1 cellular context compared by ENCODE assay signal in the genomic region with DNA sequence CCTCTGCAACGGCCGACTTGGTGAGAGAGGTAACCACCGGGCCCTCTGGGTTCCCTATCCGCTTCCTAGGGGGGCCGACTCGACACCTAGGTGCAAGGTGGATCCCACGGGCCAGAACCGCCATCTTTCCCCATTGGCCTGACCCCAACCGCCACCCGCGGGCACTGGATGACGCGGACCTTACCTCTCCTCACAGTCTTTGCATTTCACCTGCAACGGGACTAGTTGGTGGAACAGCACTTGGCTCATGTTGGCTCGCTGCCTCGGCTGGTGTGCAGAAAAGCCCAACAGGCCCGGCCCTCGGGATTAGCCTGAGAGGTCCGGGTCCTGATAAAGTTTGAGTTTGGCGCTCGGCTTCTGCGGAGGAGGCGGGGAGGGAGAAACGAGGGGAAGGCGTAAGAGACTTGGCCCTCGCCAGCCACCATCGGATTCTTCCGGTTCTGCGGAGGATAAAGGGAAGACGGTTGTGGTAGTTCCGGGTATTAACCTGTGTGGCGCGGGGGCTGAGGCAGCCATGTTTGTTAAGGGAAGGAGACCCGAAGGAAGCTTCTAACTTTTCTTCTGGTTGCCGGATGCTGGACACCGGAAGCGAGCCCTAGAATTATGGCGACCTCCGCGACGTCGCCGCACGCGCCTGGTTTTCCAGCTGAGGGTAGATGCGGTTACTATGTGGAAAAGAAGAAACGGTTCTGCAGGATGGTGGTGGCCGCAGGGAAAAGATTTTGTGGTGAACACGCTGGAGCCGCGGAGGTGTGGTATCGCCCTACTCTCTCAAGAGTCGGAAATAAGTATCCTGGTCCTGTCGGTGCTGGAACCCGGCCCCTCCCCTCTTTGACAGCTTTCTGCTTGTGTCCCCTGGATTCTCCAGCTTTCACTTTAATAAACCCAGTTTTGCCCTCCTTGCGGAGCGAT.
TF ChIP-seq lines count a peak whose summit lies in the region.

A gene with protein sequence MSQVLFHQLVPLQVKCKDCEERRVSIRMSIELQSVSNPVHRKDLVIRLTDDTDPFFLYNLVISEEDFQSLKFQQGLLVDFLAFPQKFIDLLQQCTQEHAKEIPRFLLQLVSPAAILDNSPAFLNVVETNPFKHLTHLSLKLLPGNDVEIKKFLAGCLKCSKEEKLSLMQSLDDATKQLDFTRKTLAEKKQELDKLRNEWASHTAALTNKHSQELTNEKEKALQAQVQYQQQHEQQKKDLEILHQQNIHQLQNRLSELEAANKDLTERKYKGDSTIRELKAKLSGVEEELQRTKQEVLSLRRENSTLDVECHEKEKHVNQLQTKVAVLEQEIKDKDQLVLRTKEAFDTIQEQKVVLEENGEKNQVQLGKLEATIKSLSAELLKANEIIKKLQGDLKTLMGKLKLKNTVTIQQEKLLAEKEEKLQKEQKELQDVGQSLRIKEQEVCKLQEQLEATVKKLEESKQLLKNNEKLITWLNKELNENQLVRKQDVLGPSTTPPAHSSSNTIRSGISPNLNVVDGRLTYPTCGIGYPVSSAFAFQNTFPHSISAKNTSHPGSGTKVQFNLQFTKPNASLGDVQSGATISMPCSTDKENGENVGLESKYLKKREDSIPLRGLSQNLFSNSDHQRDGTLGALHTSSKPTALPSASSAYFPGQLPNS (minus strand): TSS at position 365 of the 912 bp plus-strand sequence. CDS start 116 bp downstream, at position 249.
A gene with protein sequence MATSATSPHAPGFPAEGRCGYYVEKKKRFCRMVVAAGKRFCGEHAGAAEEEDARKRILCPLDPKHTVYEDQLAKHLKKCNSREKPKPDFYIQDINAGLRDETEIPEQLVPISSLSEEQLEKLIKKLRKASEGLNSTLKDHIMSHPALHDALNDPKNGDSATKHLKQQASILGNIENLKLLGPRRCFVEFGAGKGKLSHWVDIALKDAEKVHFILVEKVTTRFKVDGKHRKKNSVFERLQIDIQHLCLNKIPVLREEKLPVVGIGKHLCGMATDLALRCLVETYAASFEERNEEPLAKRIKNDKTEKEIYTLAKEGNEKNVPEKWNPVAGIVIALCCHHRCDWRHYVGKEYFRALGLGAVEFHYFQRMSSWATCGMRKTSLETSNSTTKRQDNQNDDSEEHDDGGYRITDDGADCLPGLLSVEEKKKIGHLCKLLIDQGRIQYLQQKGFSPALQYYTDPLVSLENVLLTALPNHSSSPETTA (plus strand): TSS at position 598 of the 912 bp plus-strand sequence. CDS start 6 bp downstream, at position 604.

TF ChIP-seq in HepG2, 621 proteins besides CTCF, POLR2A, EP300 and RAD21 (continued from another document and continues in another):
- no peak for TF ChIP-seq ZNF720 (CRISPR knock-in tag; IDR thresholded peaks at IDR 0.05)
- TF ChIP-seq ZNF251 (CRISPR knock-in tag; IDR thresholded peaks at IDR 0.05) = no peak
- TF ChIP-seq BRCA1 (CRISPR knock-in tag; IDR thresholded peaks at IDR 0.05) = 0 out of 2 replicates have a peak, but pooled peaks have one; percentile 73
- peak; percentile 46; the same call in 1 of the 2 replicates for TF ChIP-seq ZMYM3 (CRISPR knock-in tag; IDR thresholded peaks at IDR 0.05)
- peak; percentile 57 for TF ChIP-seq THRA (CRISPR knock-in tag; IDR thresholded peaks at IDR 0.05; ENCODE audit: borderline replicate concordance)
- no peak for TF ChIP-seq GTF3A (CRISPR knock-in tag; conservative IDR thresholded peaks at IDR 0.05)
- TF ChIP-seq HNF4G (IDR thresholded peaks at IDR 0.05; ENCODE audit: borderline replicate concordance, low read depth, low read length) = no peak
- TF ChIP-seq HNF4G (CRISPR knock-in tag; IDR thresholded peaks at IDR 0.05; ENCODE audit: borderline replicate concordance, low read depth) = no peak; the same call in none of the 2 replicates
- peak; percentile 89 for TF ChIP-seq ZNF225 (CRISPR knock-in tag; IDR thresholded peaks at IDR 0.05)
- peak; percentile 72 for TF ChIP-seq MED1 (CRISPR knock-in tag; IDR thresholded peaks at IDR 0.05)
- no peak for TF ChIP-seq ZBTB8A (CRISPR knock-in tag; IDR thresholded peaks at IDR 0.05; ENCODE audit: borderline replicate concordance, low read depth)
- peak; percentile 73; the same call in 1 of the 2 replicates for TF ChIP-seq ZNF234 (CRISPR knock-in tag; conservative IDR thresholded peaks at IDR 0.05)
- TF ChIP-seq LRRFIP1 (CRISPR knock-in tag; conservative IDR thresholded peaks at IDR 0.05) = no peak
- peak; percentile 88 for TF ChIP-seq XRCC5 (optimal IDR thresholded peaks at IDR 0.05; ENCODE audit: low read length)
- no peak for TF ChIP-seq CC2D1A (CRISPR knock-in tag; IDR thresholded peaks at IDR 0.05)
- TF ChIP-seq ONECUT2 (CRISPR knock-in tag; IDR thresholded peaks at IDR 0.05) = no peak
- peak; percentile 59 for TF ChIP-seq ZNF777 (CRISPR knock-in tag; IDR thresholded peaks at IDR 0.05)
- TF ChIP-seq SRSF1 (optimal IDR thresholded peaks at IDR 0.05; ENCODE audit: low read depth, low read length) = no peak
- 0 out of 2 replicates have a peak, but pooled peaks have one; percentile 31 for TF ChIP-seq KLF9 (CRISPR knock-in tag; IDR thresholded peaks at IDR 0.05; ENCODE audit: low read depth)
- no peak for TF ChIP-seq ZNF780A (CRISPR knock-in tag; IDR thresholded peaks at IDR 0.05)
- no peak for TF ChIP-seq MZF1 (CRISPR knock-in tag; IDR thresholded peaks at IDR 0.05; ENCODE audit: borderline replicate concordance)
- no peak for TF ChIP-seq ZNF3 (CRISPR knock-in tag; IDR thresholded peaks at IDR 0.05)
- TF ChIP-seq, protein P1, sequence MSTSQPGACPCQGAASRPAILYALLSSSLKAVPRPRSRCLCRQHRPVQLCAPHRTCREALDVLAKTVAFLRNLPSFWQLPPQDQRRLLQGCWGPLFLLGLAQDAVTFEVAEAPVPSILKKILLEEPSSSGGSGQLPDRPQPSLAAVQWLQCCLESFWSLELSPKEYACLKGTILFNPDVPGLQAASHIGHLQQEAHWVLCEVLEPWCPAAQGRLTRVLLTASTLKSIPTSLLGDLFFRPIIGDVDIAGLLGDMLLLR (CRISPR knock-in tag; IDR thresholded peaks at IDR 0.05) = no peak; the same call in 1 of the 2 replicates
- peak; percentile 63; the same call in 1 of the 2 replicates for TF ChIP-seq SP5 (CRISPR knock-in tag; IDR thresholded peaks at IDR 0.05; ENCODE audit: borderline replicate concordance, low read depth)
- TF ChIP-seq ZNF329 (CRISPR knock-in tag; IDR thresholded peaks at IDR 0.05; ENCODE audit: low read depth) = no peak
- peak; percentile 72; the same call in 1 of the 2 replicates for TF ChIP-seq ARNT2 (CRISPR knock-in tag; IDR thresholded peaks at IDR 0.05; ENCODE audit: low read depth)
- TF ChIP-seq, protein P2, sequence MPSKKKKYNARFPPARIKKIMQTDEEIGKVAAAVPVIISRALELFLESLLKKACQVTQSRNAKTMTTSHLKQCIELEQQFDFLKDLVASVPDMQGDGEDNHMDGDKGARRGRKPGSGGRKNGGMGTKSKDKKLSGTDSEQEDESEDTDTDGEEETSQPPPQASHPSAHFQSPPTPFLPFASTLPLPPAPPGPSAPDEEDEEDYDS (CRISPR knock-in tag; IDR thresholded peaks at IDR 0.05) = 0 out of 2 replicates have a peak, but pooled peaks have one; percentile 35
- TF ChIP-seq, protein P3, sequence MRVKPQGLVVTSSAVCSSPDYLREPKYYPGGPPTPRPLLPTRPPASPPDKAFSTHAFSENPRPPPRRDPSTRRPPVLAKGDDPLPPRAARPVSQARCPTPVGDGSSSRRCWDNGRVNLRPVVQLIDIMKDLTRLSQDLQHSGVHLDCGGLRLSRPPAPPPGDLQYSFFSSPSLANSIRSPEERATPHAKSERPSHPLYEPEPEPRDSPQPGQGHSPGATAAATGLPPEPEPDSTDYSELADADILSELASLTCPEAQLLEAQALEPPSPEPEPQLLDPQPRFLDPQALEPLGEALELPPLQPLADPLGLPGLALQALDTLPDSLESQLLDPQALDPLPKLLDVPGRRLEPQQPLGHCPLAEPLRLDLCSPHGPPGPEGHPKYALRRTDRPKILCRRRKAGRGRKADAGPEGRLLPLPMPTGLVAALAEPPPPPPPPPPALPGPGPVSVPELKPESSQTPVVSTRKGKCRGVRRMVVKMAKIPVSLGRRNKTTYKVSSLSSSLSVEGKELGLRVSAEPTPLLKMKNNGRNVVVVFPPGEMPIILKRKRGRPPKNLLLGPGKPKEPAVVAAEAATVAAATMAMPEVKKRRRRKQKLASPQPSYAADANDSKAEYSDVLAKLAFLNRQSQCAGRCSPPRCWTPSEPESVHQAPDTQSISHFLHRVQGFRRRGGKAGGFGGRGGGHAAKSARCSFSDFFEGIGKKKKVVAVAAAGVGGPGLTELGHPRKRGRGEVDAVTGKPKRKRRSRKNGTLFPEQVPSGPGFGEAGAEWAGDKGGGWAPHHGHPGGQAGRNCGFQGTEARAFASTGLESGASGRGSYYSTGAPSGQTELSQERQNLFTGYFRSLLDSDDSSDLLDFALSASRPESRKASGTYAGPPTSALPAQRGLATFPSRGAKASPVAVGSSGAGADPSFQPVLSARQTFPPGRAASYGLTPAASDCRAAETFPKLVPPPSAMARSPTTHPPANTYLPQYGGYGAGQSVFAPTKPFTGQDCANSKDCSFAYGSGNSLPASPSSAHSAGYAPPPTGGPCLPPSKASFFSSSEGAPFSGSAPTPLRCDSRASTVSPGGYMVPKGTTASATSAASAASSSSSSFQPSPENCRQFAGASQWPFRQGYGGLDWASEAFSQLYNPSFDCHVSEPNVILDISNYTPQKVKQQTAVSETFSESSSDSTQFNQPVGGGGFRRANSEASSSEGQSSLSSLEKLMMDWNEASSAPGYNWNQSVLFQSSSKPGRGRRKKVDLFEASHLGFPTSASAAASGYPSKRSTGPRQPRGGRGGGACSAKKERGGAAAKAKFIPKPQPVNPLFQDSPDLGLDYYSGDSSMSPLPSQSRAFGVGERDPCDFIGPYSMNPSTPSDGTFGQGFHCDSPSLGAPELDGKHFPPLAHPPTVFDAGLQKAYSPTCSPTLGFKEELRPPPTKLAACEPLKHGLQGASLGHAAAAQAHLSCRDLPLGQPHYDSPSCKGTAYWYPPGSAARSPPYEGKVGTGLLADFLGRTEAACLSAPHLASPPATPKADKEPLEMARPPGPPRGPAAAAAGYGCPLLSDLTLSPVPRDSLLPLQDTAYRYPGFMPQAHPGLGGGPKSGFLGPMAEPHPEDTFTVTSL (CRISPR knock-in tag; IDR thresholded peaks at IDR 0.05; ENCODE audit: borderline replicate concordance) = peak; percentile 69; the same call in 1 of the 2 replicates
- no peak for TF ChIP-seq ZNF30 (CRISPR knock-in tag; IDR thresholded peaks at IDR 0.05)
- TF ChIP-seq ZBTB37 (CRISPR knock-in tag; IDR thresholded peaks at IDR 0.05) = no peak
- TF ChIP-seq ZNF589 (CRISPR knock-in tag; conservative IDR thresholded peaks at IDR 0.05) = no peak
- TF ChIP-seq THAP9 (CRISPR knock-in tag; IDR thresholded peaks at IDR 0.05; ENCODE audit: borderline replicate concordance) = peak; percentile 98
- peak; percentile 79; the same call in 1 of the 2 replicates for TF ChIP-seq ZFP41 (CRISPR knock-in tag; IDR thresholded peaks at IDR 0.05; ENCODE audit: borderline replicate concordance)
- no peak for TF ChIP-seq PHB2 (IDR thresholded peaks at IDR 0.05; ENCODE audit: partially characterized antibody)
- no peak for TF ChIP-seq ZNF549 (CRISPR knock-in tag; IDR thresholded peaks at IDR 0.05)
- no peak for TF ChIP-seq CCDC6 (CRISPR knock-in tag; IDR thresholded peaks at IDR 0.05)
